ENCODE assay signal across 25 cellular contexts in genomic region chr18:50159654-50160046, GRCh38. TPM values are rescaled to one million over a fixed set of nuclear protein-coding genes. Genes with fewer than 3 reads are reported as not detected.
DNase-seq lines count a peak whose midpoint lies in the region; ATAC-seq and TF ChIP-seq lines count a peak whose summit lies in the region.
"Had no signal": no experiment of that assay in that cellular context is flagged by ENCODE, and none has a peak within 500 bp of the region (broad histone marks: within the 10 kb centered on the region; RNA-seq: fewer than 3 reads in every experiment).

No MANE protein-coding gene starts in this region.

- H3K4me1 Mint-ChIP-seq in Calu3 (ENCODE audit: low read depth, unreplicated experiment) (peaks cover 77% of the 10 kb centered on the region), mesothelial cell of epicardium (peaks cover 67% of the 10 kb centered on the region)
- no peaks in the 10 kb centered on the region for H3K4me1 Mint-ChIP-seq in activated naive CD4-positive, alpha-beta T cell treated with anti-CD3 and anti-CD28 coated beads for 36 hours (ENCODE audit: low read depth)
- H3K4me1 Mint-ChIP-seq: activated T-helper 17 cell treated with anti-CD3 and anti-CD28 coated beads, Interleukin-2, amount 50 U/mL, for 72 hours had no signal

- BruUV-seq in Calu3 (replicated peaks; lab: Mats Ljungman, UMichigan) = no TSS peak

- CTCF ChIA-PET in Calu3 (lab: Charles Lee) (interaction anchor here (1.5 kb wide), 1 partner anchor 16 kb away, joined by 4 read pairs; no protein-coding TSS in a partner anchor), SK-N-SH (lab: Yijun Ruan, JAX) (interaction anchor here (0.9 kb wide), 1 partner anchor 9 kb away, joined by 3 read pairs; no protein-coding TSS in a partner anchor)
- CTCF ChIA-PET in activated naive CD4-positive, alpha-beta T cell treated with anti-CD3 and anti-CD28 coated beads for 36 hours (lab: Charles Lee) = no interaction called here

- H3K9ac ChIP-seq in smooth muscle cell (ENCODE audit: low read depth) (no peak overlapping the region), SK-N-SH (no peak overlapping the region)
- H3K9ac ChIP-seq: BLaER1 had no signal

- H2AFZ ChIP-seq in smooth muscle cell (ENCODE audit: low read depth) = no peak overlapping the region
- no peak overlapping the region for H2AFZ ChIP-seq in SK-N-SH (ENCODE audit: low read depth)

- H3K4me3 Mint-ChIP-seq in Calu3 (ENCODE audit: low read depth, unreplicated experiment) (peak overlapping the region; percentile 57), mesothelial cell of epicardium (no peak overlapping the region)
- H3K4me3 Mint-ChIP-seq in activated naive CD4-positive, alpha-beta T cell treated with anti-CD3 and anti-CD28 coated beads for 36 hours = no peak overlapping the region
- H3K4me3 Mint-ChIP-seq: activated CD8-positive, alpha-beta T cell treated with anti-CD3 and anti-CD28 coated beads for 36 hours; activated naive CD8-positive, alpha-beta T cell; activated T-helper 17 cell treated with anti-CD3 and anti-CD28 coated beads, Interleukin-2, amount 50 U/mL, for 72 hours; dendritic cell treated with granulocyte-macrophage colony-stimulating factor and Interleukin-4, amounts not matched to agents 40 ng/mL and 50 ng/mL, for 4 days; natural killer cell treated with Interleukin-12 subunit alpha and Interleukin-12 subunit beta and Interleukin-15 and Interleukin-18, amount 100 ng/mL, for 72 hours; T-helper 1 cell treated with Interleukin-12 subunit alpha and Interleukin-12 subunit beta and Interleukin-4 antibody, amounts not matched to agents 30 μg/mL and 1 μg/mL, for 36 hours had no signal

- peaks cover 16% of the 10 kb centered on the region for H3K36me3 Mint-ChIP-seq in Calu3 (ENCODE audit: insufficient read depth, unreplicated experiment)
- no peaks in the 10 kb centered on the region for H3K36me3 Mint-ChIP-seq in mesothelial cell of epicardium
- no peaks in the 10 kb centered on the region for H3K36me3 Mint-ChIP-seq in activated naive CD4-positive, alpha-beta T cell treated with anti-CD3 and anti-CD28 coated beads for 36 hours (ENCODE audit: low read depth)
- H3K36me3 Mint-ChIP-seq: activated naive CD8-positive, alpha-beta T cell; natural killer cell treated with Interleukin-12 subunit alpha and Interleukin-12 subunit beta and Interleukin-15 and Interleukin-18, amount 100 ng/mL, for 72 hours had no signal

- H3K9me3 Mint-ChIP-seq in Calu3 (ENCODE audit: low read depth, unreplicated experiment) (no peaks in the 10 kb centered on the region), mesothelial cell of epicardium (peaks cover 5% of the 10 kb centered on the region)
- no peaks in the 10 kb centered on the region for H3K9me3 Mint-ChIP-seq in activated naive CD4-positive, alpha-beta T cell treated with anti-CD3 and anti-CD28 coated beads for 36 hours
- H3K9me3 Mint-ChIP-seq: activated CD8-positive, alpha-beta T cell treated with anti-CD3 and anti-CD28 coated beads for 36 hours; activated T-helper 17 cell treated with anti-CD3 and anti-CD28 coated beads, Interleukin-2, amount 50 U/mL, for 72 hours; dendritic cell treated with granulocyte-macrophage colony-stimulating factor and Interleukin-4, amounts not matched to agents 40 ng/mL and 50 ng/mL, for 4 days; natural killer cell treated with Interleukin-12 subunit alpha and Interleukin-12 subunit beta and Interleukin-15 and Interleukin-18, amount 100 ng/mL, for 72 hours; T-helper 1 cell treated with Interleukin-12 subunit alpha and Interleukin-12 subunit beta and Interleukin-4 antibody, amounts not matched to agents 30 μg/mL and 1 μg/mL, for 36 hours had no signal

- TF ChIP-seq CTCF in Calu3 (IDR thresholded peaks at IDR 0.05; ENCODE audit: unreplicated experiment) (no peak), RWPE2 (IDR thresholded peaks at IDR 0.05; ENCODE audit: poor library complexity, severe bottlenecking) (no peak), mesothelial cell of epicardium (IDR thresholded peaks at IDR 0.05; ENCODE audit: unreplicated experiment) (no peak), smooth muscle cell (IDR thresholded peaks at IDR 0.05; ENCODE audit: borderline replicate concordance, insufficient read depth, poor library complexity, severe bottlenecking) (no peak), SK-N-SH (IDR thresholded peaks at IDR 0.05) (no peak)

- H3K27ac ChIP-seq in RWPE2 (ENCODE audit: poor library complexity, severe bottlenecking) = peak overlapping the region; percentile 2
- H3K27ac ChIP-seq in smooth muscle cell (ENCODE audit: low read depth) = peak overlapping the region; percentile 67
- no peak overlapping the region for H3K27ac ChIP-seq in SK-N-SH (ENCODE audit: low read depth in 2 of 2, low read length in 1 of 2)
- H3K27ac ChIP-seq: ascending aorta, BLaER1, RWPE1, sigmoid colon had no signal

- 95% methylated on average over 10 of the region's 10 CpGs for WGBS in smooth muscle cell (ENCODE audit: low lambda C conversion rate)
- WGBS in SK-N-SH (ENCODE audit: low lambda C conversion rate) = 33% methylated on average over 9 of the region's 10 CpGs

- H3K79me2 ChIP-seq in smooth muscle cell (ENCODE audit: low read depth) (no peaks in the 10 kb centered on the region), SK-N-SH (ENCODE audit: insufficient read depth) (no peaks in the 10 kb centered on the region)

- H3K4me2 ChIP-seq in smooth muscle cell (no peak overlapping the region), SK-N-SH (no peak overlapping the region)
- H3K4me2 ChIP-seq: BLaER1 had no signal

- no peak for ATAC-seq in RWPE2 (ENCODE audit: low read depth)
- ATAC-seq in GM19023 (IDR thresholded peaks at IDR 0.05; ENCODE audit: unreplicated experiment) = no peak
- ATAC-seq: activated CD8-positive, alpha-beta T cell treated with anti-CD3 and anti-CD28 coated beads for 36 hours; activated T-helper 17 cell treated with anti-CD3 and anti-CD28 coated beads, Interleukin-2, amount 50 U/mL, for 72 hours; K562 had no signal

- H3K4me3 ChIP-seq in RWPE2 (ENCODE audit: severe bottlenecking) (no peak overlapping the region), smooth muscle cell (no peak overlapping the region), SK-N-SH (ENCODE audit: low read depth in 2 of 2, low read length in 1 of 2) (no peak overlapping the region)
- H3K4me3 ChIP-seq: ascending aorta, BLaER1, K562, sigmoid colon had no signal

- H3F3A ChIP-seq in smooth muscle cell (ENCODE audit: low read depth) (no peaks in the 10 kb centered on the region), SK-N-SH (replicated peaks; ENCODE audit: insufficient read depth) (no peaks in the 10 kb centered on the region)

- H3K4me1 ChIP-seq in RWPE2 (ENCODE audit: insufficient read depth, poor library complexity, severe bottlenecking) (peaks cover 11% of the 10 kb centered on the region), smooth muscle cell (ENCODE audit: low read depth) (peaks cover 15% of the 10 kb centered on the region), SK-N-SH (ENCODE audit: control insufficient read depth in 1 of 2, insufficient read depth in 2 of 2, low read depth in 1 of 2, low read length in 1 of 2) (no peaks in the 10 kb centered on the region; a peak in 1 of 4 replicates)
- H3K4me1 ChIP-seq: BLaER1, sigmoid colon had no signal

- no peaks in the 10 kb centered on the region for H3K27me3 Mint-ChIP-seq in Calu3 (ENCODE audit: unreplicated experiment)
- H3K27me3 Mint-ChIP-seq in mesothelial cell of epicardium (ENCODE audit: low read depth) = no peaks in the 10 kb centered on the region
- peaks cover 14% of the 10 kb centered on the region for H3K27me3 Mint-ChIP-seq in activated naive CD4-positive, alpha-beta T cell treated with anti-CD3 and anti-CD28 coated beads for 36 hours (ENCODE audit: low read depth)
- H3K27me3 Mint-ChIP-seq: dendritic cell treated with granulocyte-macrophage colony-stimulating factor and Interleukin-4, amounts not matched to agents 40 ng/mL and 50 ng/mL, for 4 days had no signal

- POLR2A ChIA-PET in SK-N-SH (lab: Yijun Ruan, JAX) = no interaction called here

- H3K27me3 ChIP-seq in RWPE2 (ENCODE audit: insufficient read depth, poor library complexity, severe bottlenecking) = no peaks in the 10 kb centered on the region
- H3K27me3 ChIP-seq in smooth muscle cell (ENCODE audit: low read depth) = no peaks in the 10 kb centered on the region
- no peaks in the 10 kb centered on the region for H3K27me3 ChIP-seq in SK-N-SH (ENCODE audit: insufficient read depth)
- H3K27me3 ChIP-seq: ascending aorta, BLaER1 had no signal

- H3K27ac Mint-ChIP-seq in Calu3 (ENCODE audit: unreplicated experiment) (peak overlapping the region; percentile 86), mesothelial cell of epicardium (peak overlapping the region; percentile 50)
- no peak overlapping the region for H3K27ac Mint-ChIP-seq in activated naive CD4-positive, alpha-beta T cell treated with anti-CD3 and anti-CD28 coated beads for 36 hours
- H3K27ac Mint-ChIP-seq: activated CD8-positive, alpha-beta T cell treated with anti-CD3 and anti-CD28 coated beads for 36 hours; activated naive CD8-positive, alpha-beta T cell; activated T-helper 17 cell treated with anti-CD3 and anti-CD28 coated beads, Interleukin-2, amount 50 U/mL, for 72 hours; dendritic cell treated with granulocyte-macrophage colony-stimulating factor and Interleukin-4, amounts not matched to agents 40 ng/mL and 50 ng/mL, for 4 days; natural killer cell treated with Interleukin-12 subunit alpha and Interleukin-12 subunit beta and Interleukin-15 and Interleukin-18, amount 100 ng/mL, for 72 hours; T-helper 1 cell treated with Interleukin-12 subunit alpha and Interleukin-12 subunit beta and Interleukin-4 antibody, amounts not matched to agents 30 μg/mL and 1 μg/mL, for 36 hours had no signal

- intact Hi-C loops in Calu3 (cut with micrococcal nuclease; ENCODE audit: unreplicated experiment) = loop anchor here (2.0 kb wide), 1 partner anchor 29 kb away; no protein-coding TSS in a partner anchor
- intact Hi-C loops in posterior vena cava (cut with DNase I) = loop anchor here in 1 of 2 donors (5.0 kb wide), 1 partner anchor 1758 kb away; no protein-coding TSS in a partner anchor
- intact Hi-C loops in activated naive CD4-positive, alpha-beta T cell treated with anti-CD3 and anti-CD28 coated beads for 36 hours (cut with micrococcal nuclease) = no loop called here

- H3K9me3 ChIP-seq in RWPE2 (ENCODE audit: severe bottlenecking) = no peaks in the 10 kb centered on the region
- H3K9me3 ChIP-seq in smooth muscle cell (replicated peaks; ENCODE audit: low read depth) = no peaks in the 10 kb centered on the region
- H3K9me3 ChIP-seq in SK-N-SH = no peaks in the 10 kb centered on the region
- H3K9me3 ChIP-seq: ascending aorta, BLaER1, sigmoid colon had no signal

- no peak for DNase-seq in Calu3
- DNase-seq in RWPE2 (ENCODE audit: low spot score) = no peak
- DNase-seq in mesothelial cell of epicardium (ENCODE audit: low spot score in 2 of 2, unreplicated experiment in 2 of 2) = no peak
- no peak for DNase-seq in smooth muscle cell (lab: John Stamatoyannopoulos, UW; ENCODE audit: unreplicated experiment)
- DNase-seq in posterior vena cava (ENCODE audit: low spot score) = no peak
- no peak for DNase-seq in SK-N-SH
- no peak for DNase-seq in activated naive CD4-positive, alpha-beta T cell treated with anti-CD3 and anti-CD28 coated beads for 36 hours
- DNase-seq: activated CD4-positive, alpha-beta T cell treated with anti-CD3 and anti-CD28 coated beads for 1 hour; activated CD8-positive, alpha-beta T cell treated with anti-CD3 and anti-CD28 coated beads for 36 hours; caudate nucleus; HCEC 1CT; NCI-H226; NCI-H82; sigmoid colon; stimulated activated CD4-positive, alpha-beta T cell treated with anti-CD3 and anti-CD28 coated beads, Interleukin-15, amount 100 ng/mL, for 24 hours had no signal

- TF ChIP-seq EP300 in SK-N-SH (IDR thresholded peaks at IDR 0.05; ENCODE audit: borderline replicate concordance in 1 of 2, low read depth in 1 of 2, low read length in 1 of 2) = no peak

- no peaks in the 10 kb centered on the region for H3K9me2 ChIP-seq in SK-N-SH

- no peaks in the 10 kb centered on the region for H4K20me1 ChIP-seq in smooth muscle cell (ENCODE audit: low read depth)
- H4K20me1 ChIP-seq in SK-N-SH (ENCODE audit: insufficient read depth) = no peaks in the 10 kb centered on the region
- H4K20me1 ChIP-seq: BLaER1 had no signal

- TF ChIP-seq RAD21 in SK-N-SH (IDR thresholded peaks at IDR 0.05; ENCODE audit: low read length) = no peak

- H3K36me3 ChIP-seq in RWPE2 (ENCODE audit: low read depth) (no peaks in the 10 kb centered on the region), smooth muscle cell (ENCODE audit: low read depth) (no peaks in the 10 kb centered on the region), SK-N-SH (replicated peaks in 1 of 2; ENCODE audit: control insufficient read depth in 1 of 2, insufficient read depth in 2 of 2, low read length in 1 of 2) (no peaks in the 10 kb centered on the region)
- H3K36me3 ChIP-seq: ascending aorta, BLaER1, sigmoid colon had no signal

RNA-seq across cellular contexts. Expression of gene MYO5B, which starts 35.3 kb away (rescaled TPM):
- 56.7 and 59.1 TPM in 2 replicates for total RNA-seq in Calu3 (2022)
- total RNA-seq in mesothelial cell of epicardium = 15.1 to 15.6 TPM (median 15.1 TPM) in 3 replicates
- 11.2 and 25.3 TPM in 2 replicates for total RNA-seq in smooth muscle cell
- 1.7 and 8.2 TPM in 2 replicates for polyA plus RNA-seq in smooth muscle cell
- 1 to 10 TPM; 1.2 to 1.4 TPM for total RNA-seq in posterior vena cava
- 1.2 and 1.3 TPM in 2 replicates for polyA plus RNA-seq in SK-N-SH (2012; rRNA removed)
- polyA plus RNA-seq in SK-N-SH (2012; cell fraction: cytosol; rRNA removed) = 1.2 TPM in 2 replicates
- 0.65 and 1.3 TPM in 2 replicates for polyA plus RNA-seq in SK-N-SH (2012; cell fraction: nucleus; rRNA removed)
- total RNA-seq in activated naive CD4-positive, alpha-beta T cell treated with anti-CD3 and anti-CD28 coated beads for 36 hours = under 1 TPM; 0.02 to 0.12 TPM
- total RNA-seq: natural killer cell treated with Interleukin-12 subunit alpha and Interleukin-12 subunit beta and Interleukin-15 and Interleukin-18, amount 100 ng/mL, for 72 hours had no signal

Comparison
In these comparisons a context has a peak if more than half of its experiments do, and no peak if none do; other contexts are left out.
1. H3K27ac ChIP-seq: peak in RWPE2 (single experiment) and smooth muscle cell (single experiment); none in SK-N-SH (0 of 2).